Comparison of ENCODE assay signal across 8 cellular contexts in genomic region chr6:35496851-35497570, GRCh38. TPM values are rescaled to one million over a fixed set of nuclear protein-coding genes. Genes with fewer than 3 reads are reported as not detected.
DNase-seq lines count a peak whose midpoint lies in the region; ATAC-seq, FAIRE-seq and TF ChIP-seq lines count a peak whose summit lies in the region.

Gene TEAD3 (minus strand): TSS chr6:35497079.

- H3F3A ChIP-seq in Loucy (ENCODE audit: low read depth) = no peaks in the 10 kb centered on the region

- no peaks in the 10 kb centered on the region for H4K20me1 ChIP-seq in Loucy (ENCODE audit: insufficient read depth, low read length, poor library complexity, severe bottlenecking)
- H4K20me1 ChIP-seq in endothelial cell of umbilical vein (replicated peaks; ENCODE audit: control insufficient read depth, extremely low read depth, insufficient read depth, low read length) = no peaks in the 10 kb centered on the region

- peak; percentile 45 for DNase-seq in NCI-H146 (lab: John Stamatoyannopoulos, UW)
- DNase-seq in NCI-H146 treated with DMSO at 0.1 percent for 48 hours (lab: John Stamatoyannopoulos, UW; ENCODE audit: unreplicated experiment) = no peak
- peak; percentile 88 for DNase-seq in activated CD8-positive, alpha-beta memory T cell treated with anti-CD3 and anti-CD28 coated beads for 24 hours
- DNase-seq in endothelial cell of umbilical vein (ENCODE audit: low read depth, low spot score) = no peak
- peak; percentile 54 to 83 (median 78) for DNase-seq in mucosa of descending colon
- DNase-seq in thoracic aorta (ENCODE audit: low spot score) = no peak
- DNase-seq in NCI-H1417 (lab: John Stamatoyannopoulos, UW) = no peak

- H2AFZ ChIP-seq in Loucy (ENCODE audit: low read length) (peak within 1 kb of the TSS; percentile 69), endothelial cell of umbilical vein (ENCODE audit: low read depth, low read length) (peak within 1 kb of the TSS; percentile 50)

- H3K9me1 ChIP-seq in endothelial cell of umbilical vein (replicated peaks; ENCODE audit: control insufficient read depth, extremely low read depth, insufficient read depth, low read length) = no peaks in the 10 kb centered on the region

- H3K4me3 ChIP-seq in Loucy (ENCODE audit: low read length, poor library complexity, severe bottlenecking) = peak within 1 kb of the TSS; percentile 75
- peak within 1 kb of the TSS; percentile 30 to 53 (median 40) for H3K4me3 ChIP-seq in endothelial cell of umbilical vein (replicated peaks in 1 of 3; ENCODE audit: insufficient read depth in 1 of 3, low read depth in 1 of 3, low read length in 3 of 3)
- H3K4me3 ChIP-seq in mucosa of descending colon = peak within 1 kb of the TSS; percentile 70
- H3K4me3 ChIP-seq in thoracic aorta = peak within 1 kb of the TSS; percentile 95

- H3K9me3 ChIP-seq in Loucy (ENCODE audit: insufficient read depth, low read depth, low read length) (no peaks in the 10 kb centered on the region), endothelial cell of umbilical vein (replicated peaks; ENCODE audit: control insufficient read depth, insufficient read depth, low read length) (no peaks in the 10 kb centered on the region), mucosa of descending colon (no peaks in the 10 kb centered on the region), thoracic aorta (no peaks in the 10 kb centered on the region)

- H3K9me2 ChIP-seq in Loucy (replicated peaks; ENCODE audit: low read depth, low read length) = no peaks in the 10 kb centered on the region

- CTCF ChIA-PET in endothelial cell of umbilical vein (lab: Charles Lee) = interaction anchor here (0.6 to 1.2 kb wide), 5 partner anchors 16 to 456 kb away, joined by 3 to 4 read pairs (median 3); no protein-coding TSS in a partner anchor

- H3K27ac ChIP-seq in endothelial cell of umbilical vein (ENCODE audit: insufficient read depth, low read depth, low read length) (no peak within 1 kb of the TSS), thoracic aorta (peak within 1 kb of the TSS; percentile 99)

- H3K9ac ChIP-seq in Loucy (ENCODE audit: low read depth, low read length, poor library complexity, severe bottlenecking) = no peak within 1 kb of the TSS
- peak within 1 kb of the TSS; percentile 22 for H3K9ac ChIP-seq in endothelial cell of umbilical vein (replicated peaks; ENCODE audit: extremely low read depth, insufficient read depth, low read length)

- POLR2A ChIA-PET in endothelial cell of umbilical vein (lab: Charles Lee) = no interaction called here

- H3K36me3 ChIP-seq in Loucy (ENCODE audit: insufficient read depth, low read length) = no peaks in the 10 kb centered on the region
- no peaks in the 10 kb centered on the region for H3K36me3 ChIP-seq in endothelial cell of umbilical vein (ENCODE audit: control insufficient read depth in 2 of 2, extremely low read depth in 1 of 2, insufficient read depth in 2 of 2, low read length in 2 of 2)
- no peaks in the 10 kb centered on the region for H3K36me3 ChIP-seq in mucosa of descending colon (ENCODE audit: low read depth)
- no peaks in the 10 kb centered on the region for H3K36me3 ChIP-seq in thoracic aorta

- peaks cover 10% of the 10 kb centered on the region for H3K27me3 ChIP-seq in Loucy (ENCODE audit: insufficient read depth, low read length, poor library complexity, severe bottlenecking)
- peaks cover 6 to 14% of the 10 kb centered on the region in 2 experiments for H3K27me3 ChIP-seq in endothelial cell of umbilical vein (ENCODE audit: control insufficient read depth in 2 of 2, insufficient read depth in 2 of 2, low read length in 2 of 2)
- H3K27me3 ChIP-seq in thoracic aorta (replicated peaks; ENCODE audit: insufficient read depth) = no peaks in the 10 kb centered on the region

- no TSS peak for BruUV-seq in endothelial cell of umbilical vein (replicated peaks; lab: Mats Ljungman, UMichigan)

- intact Hi-C loops in endothelial cell of umbilical vein (cut with micrococcal nuclease) (no loop called here), mucosa of descending colon (cut with DNase I, micrococcal nuclease) (no loop called here)

- H3K79me2 ChIP-seq in Loucy (ENCODE audit: insufficient read depth, low read length) (no peaks in the 10 kb centered on the region), endothelial cell of umbilical vein (ENCODE audit: control insufficient read depth, insufficient read depth, low read length) (no peaks in the 10 kb centered on the region)

- no peak for TF ChIP-seq POLR2A in endothelial cell of umbilical vein (IDR thresholded peaks at IDR 0.05; ENCODE audit: low read depth, low read length)

- no peak for FAIRE-seq in endothelial cell of umbilical vein (lab: Jason Lieb, UNC)

- H3K4me1 ChIP-seq in Loucy (ENCODE audit: insufficient read depth, low read length, poor library complexity, severe bottlenecking) (peaks cover 22% of the 10 kb centered on the region), endothelial cell of umbilical vein (ENCODE audit: control insufficient read depth, extremely low read depth, insufficient read depth, low read length) (peaks cover 4% of the 10 kb centered on the region), mucosa of descending colon (ENCODE audit: low read depth) (peaks cover 33% of the 10 kb centered on the region), thoracic aorta (ENCODE audit: control insufficient read depth in 1 of 2, low read depth in 2 of 2) (peaks cover 23 to 48% of the 10 kb centered on the region in 2 donors)

- no peak for TF ChIP-seq CTCF in Loucy (conservative IDR thresholded peaks at IDR 0.05; ENCODE audit: low read length)
- TF ChIP-seq CTCF in endothelial cell of umbilical vein (IDR thresholded peaks at IDR 0.05; ENCODE audit: extremely low read depth in 1 of 2, insufficient read depth in 1 of 2, low read depth in 1 of 2, low read length in 2 of 2) = no peak
- TF ChIP-seq CTCF in mucosa of descending colon (IDR thresholded peaks at IDR 0.05) = no peak
- TF ChIP-seq CTCF in thoracic aorta (IDR thresholded peaks at IDR 0.05) = peak; percentile 9

- dilution Hi-C loops in endothelial cell of umbilical vein (cut with MboI; ENCODE audit: extremely low pct_ligation_motif_present, low sequenced_read_pairs) = no loop called here

- peak within 1 kb of the TSS; percentile 69 for H3K4me2 ChIP-seq in Loucy (ENCODE audit: low read depth, low read length, poor library complexity, severe bottlenecking)
- H3K4me2 ChIP-seq in endothelial cell of umbilical vein (ENCODE audit: insufficient read depth, low read length) = peak within 1 kb of the TSS; percentile 43

- ATAC-seq in mucosa of descending colon = peak; percentile 77
- peak; percentile 39 for ATAC-seq in thoracic aorta (ENCODE audit: insufficient number of reproducible peaks, low FRiP score, low read depth)

TF ChIP-seq in endothelial cell of umbilical vein, 7 proteins besides CTCF, POLR2A, EP300 and RAD21:
- TF ChIP-seq JUN (IDR thresholded peaks at IDR 0.05; ENCODE audit: borderline replicate concordance, insufficient read depth, insufficient read length, low read depth) = no peak
- no peak for TF ChIP-seq POLR2AphosphoS5 (IDR thresholded peaks at IDR 0.05; ENCODE audit: insufficient read depth, low read depth, low read length)
- TF ChIP-seq GATA2 (IDR thresholded peaks at IDR 0.05; ENCODE audit: insufficient read depth, insufficient read length, low read depth, low read length) = no peak
- TF ChIP-seq EZH2 (IDR thresholded peaks at IDR 0.05; ENCODE audit: borderline replicate concordance, low read depth, low read length, severe bottlenecking) = no peak
- no peak for TF ChIP-seq FOS (IDR thresholded peaks at IDR 0.05; ENCODE audit: borderline replicate concordance, insufficient read depth, low read length)
- TF ChIP-seq MAX (IDR thresholded peaks at IDR 0.05; ENCODE audit: insufficient read depth, insufficient read length) = no peak
- TF ChIP-seq MYC (IDR thresholded peaks at IDR 0.05; ENCODE audit: low read depth, low read length) = no peak

RNA-seq across cellular contexts. Expression of gene TEAD3, which starts in this region (rescaled TPM):
- total RNA-seq in endothelial cell of umbilical vein = 1.1 and 2.0 TPM in 2 replicates
- 1.6 and 1.7 TPM in 2 replicates for polyA plus RNA-seq in endothelial cell of umbilical vein
- polyA plus RNA-seq in endothelial cell of umbilical vein (2011; cell fraction: cytosol; rRNA removed) = 1.4 and 1.6 TPM in 2 replicates
- polyA plus RNA-seq in endothelial cell of umbilical vein (2011; cell fraction: nucleus; rRNA removed) = 2.2 and 3.7 TPM in 2 replicates
- 1.2 and 2.3 TPM in 2 replicates for polyA plus RNA-seq in endothelial cell of umbilical vein (2012)
- 0.70 and 2.0 TPM in 2 replicates for polyA minus RNA-seq in endothelial cell of umbilical vein
- polyA minus RNA-seq in endothelial cell of umbilical vein (2011; cell fraction: cytosol; rRNA and poly(A)+ RNA removed) = 4.2 TPM
- 0.48 TPM in 2 replicates for polyA minus RNA-seq in endothelial cell of umbilical vein (2011; cell fraction: nucleus; rRNA and poly(A)+ RNA removed)
- total RNA-seq in mucosa of descending colon = 10 to 100 TPM; 28.3 to 98.0 (median 28.8) TPM
- 10 to 100 TPM; 50.8 to 68.3 TPM for total RNA-seq in thoracic aorta

Comparison
In these comparisons a context has a peak if more than half of its experiments do, and no peak if none do; other contexts are left out.
1. DNase-seq: peak in NCI-H146 (single experiment), activated CD8-positive, alpha-beta memory T cell treated with anti-CD3 and anti-CD28 coated beads for 24 hours (single experiment) and mucosa of descending colon (3 of 3); none in NCI-H146 treated with DMSO at 0.1 percent for 48 hours (single experiment), endothelial cell of umbilical vein (single experiment), thoracic aorta (single experiment) and NCI-H1417 (0 of 3).
2. H3K4me3 ChIP-seq: peak in every context shown above with its lines; median percentile 95 in thoracic aorta; 75 in Loucy; 70 in mucosa of descending colon; 40 in endothelial cell of umbilical vein.